In the genomic region with DNA sequence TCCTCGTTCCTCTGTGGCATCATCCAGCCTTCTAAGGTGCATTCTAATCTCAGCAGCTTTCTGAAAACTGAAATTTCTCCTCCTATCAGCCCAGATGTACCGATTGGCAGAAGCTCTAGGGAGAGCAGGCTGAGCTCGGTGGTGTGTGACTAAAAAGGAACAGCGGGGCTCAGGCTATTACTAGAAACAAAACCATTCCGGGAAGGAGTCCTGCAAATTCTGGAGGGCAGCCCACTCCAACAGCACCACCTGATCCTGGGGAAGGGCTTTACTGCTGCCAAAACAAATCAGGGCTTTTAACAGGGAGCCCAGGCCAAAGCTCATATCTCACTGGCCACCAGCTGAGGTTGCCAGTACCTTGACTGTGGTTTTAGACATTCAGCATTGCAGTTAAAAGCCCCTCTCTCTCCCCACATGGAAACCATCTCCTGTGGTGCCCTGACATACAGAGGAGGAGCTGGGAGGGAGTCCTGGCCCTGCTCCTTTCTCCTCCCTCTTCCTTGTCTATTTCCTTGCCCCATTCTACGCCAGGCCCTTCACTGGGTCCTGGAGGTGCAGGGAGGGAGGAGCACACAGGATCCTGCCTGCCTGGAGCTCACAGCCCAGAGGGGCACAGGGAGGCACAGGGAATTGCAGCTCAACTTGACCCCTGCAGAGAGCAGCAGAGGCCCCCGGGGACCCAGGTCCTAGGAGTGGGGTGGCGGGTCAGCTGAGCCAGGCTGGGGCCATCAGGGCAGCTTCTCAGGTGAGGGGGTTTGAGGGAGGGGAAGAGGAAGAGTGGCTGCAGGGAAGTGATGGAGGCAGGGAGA, we compare ENCODE assay signal across 10 cellular contexts. TPM values are rescaled to one million over a fixed set of nuclear protein-coding genes. Genes with fewer than 3 reads are reported as not detected.
DNase-seq lines count a peak whose midpoint lies in the region; ATAC-seq and TF ChIP-seq lines count a peak whose summit lies in the region.
"Had no signal": no experiment of that assay in that cellular context is flagged by ENCODE, and none has a peak within 500 bp of the region (broad histone marks: within the 10 kb centered on the region; RNA-seq: fewer than 3 reads in every experiment).

No MANE protein-coding gene starts in this region.

- H3K9me3 ChIP-seq in endodermal cell (ENCODE audit: control insufficient read depth, low read length), result no peaks in the 10 kb centered on the region

- H3K27me3 ChIP-seq in endodermal cell (ENCODE audit: control insufficient read depth, insufficient read depth, low read length, poor library complexity, severe bottlenecking), result no peaks in the 10 kb centered on the region

- H3K9me3 Mint-ChIP-seq in Calu3 (ENCODE audit: low read depth, unreplicated experiment) (no peaks in the 10 kb centered on the region), endodermal cell (no peaks in the 10 kb centered on the region)

- CTCF ChIA-PET in Calu3 (lab: Charles Lee), result interaction anchor here (0.6 to 2.2 kb wide), 7 partner anchors 14 to 316 kb away, joined by 3 to 8 read pairs (median 5); no protein-coding TSS in a partner anchor

- no peak for TF ChIP-seq CTCF in Calu3 (IDR thresholded peaks at IDR 0.05; ENCODE audit: unreplicated experiment)
- no peak for TF ChIP-seq CTCF in endodermal cell (conservative IDR thresholded peaks at IDR 0.05)

- H3K27ac Mint-ChIP-seq in Calu3 (ENCODE audit: unreplicated experiment) (peak overlapping the region; percentile 37), endodermal cell (no peak overlapping the region)

- H3K36me3 Mint-ChIP-seq in Calu3 (ENCODE audit: insufficient read depth, unreplicated experiment) (peaks cover 26% of the 10 kb centered on the region), endodermal cell (ENCODE audit: low read depth) (no peaks in the 10 kb centered on the region)

- H3K9ac ChIP-seq in endodermal cell (ENCODE audit: extremely low read depth, low read length, poor library complexity, severe bottlenecking), result no peak overlapping the region

- ATAC-seq in HG03457 (IDR thresholded peaks at IDR 0.05; ENCODE audit: unreplicated experiment), result no peak

- H3K27ac ChIP-seq in temporal lobe (ENCODE audit: low read depth, low read length) (peak overlapping the region; percentile 94), endodermal cell (ENCODE audit: low read depth, low read length) (no peak overlapping the region)

- no peak overlapping the region for H3K4me3 ChIP-seq in endodermal cell (ENCODE audit: low read length)

- H3K4me1 Mint-ChIP-seq in Calu3 (ENCODE audit: low read depth, unreplicated experiment), result peaks cover 36% of the 10 kb centered on the region
- peaks cover 24% of the 10 kb centered on the region for H3K4me1 Mint-ChIP-seq in endodermal cell

- intact Hi-C loops in Calu3 (cut with micrococcal nuclease; ENCODE audit: unreplicated experiment), result no loop called here

- 86 to 88% methylated on average over 7 to 8 of the region's 8 CpGs for WGBS in endodermal cell (ENCODE audit: insufficient coverage in 1 of 2, insufficient read length in 1 of 2), 2 experiments

- H3K27me3 Mint-ChIP-seq in Calu3 (ENCODE audit: unreplicated experiment), result no peaks in the 10 kb centered on the region
- H3K27me3 Mint-ChIP-seq in endodermal cell (ENCODE audit: insufficient read depth), result peaks cover 3% of the 10 kb centered on the region

- H3K4me3 Mint-ChIP-seq in Calu3 (ENCODE audit: low read depth, unreplicated experiment), result peak overlapping the region; percentile 71
- no peak overlapping the region for H3K4me3 Mint-ChIP-seq in endodermal cell

- no peaks in the 10 kb centered on the region for H3K4me1 ChIP-seq in endodermal cell (ENCODE audit: control insufficient read depth, insufficient read depth, low read length)

- no TSS peak for BruUV-seq in Calu3 (replicated peaks; lab: Mats Ljungman, UMichigan)

- no peak for DNase-seq in Calu3
- peak; percentile 32 for DNase-seq in NCI-H2196 treated with DMSO at 0.1 percent for 48 hours (lab: John Stamatoyannopoulos, UW; ENCODE audit: unreplicated experiment)
- DNase-seq in cerebellar cortex (ENCODE audit: low spot score), result peak; percentile 98
- peak; percentile 20 to 56 for DNase-seq in lung microvascular endothelial cell (ENCODE audit: low read depth in 2 of 2)
- DNase-seq in endodermal cell, result no peak
- no peak for DNase-seq in NCI-H1436 treated with DMSO at 0.1 percent for 48 hours (lab: John Stamatoyannopoulos, UW)

- no peaks in the 10 kb centered on the region for H3K36me3 ChIP-seq in endodermal cell (ENCODE audit: control insufficient read depth, insufficient read depth, low read length)

RNA-seq across cellular contexts. Expression of gene PLAAT4, which starts 0.9 kb away (rescaled TPM):
- total RNA-seq in Calu3 (2022), result 157 and 269 TPM in 2 replicates
- total RNA-seq in lung microvascular endothelial cell, result 1.6 and 2.8 TPM in 2 replicates
- 3.0 TPM for total RNA-seq in temporal lobe
- under 1 TPM in 1 of 2 donors, not detected in 1; 0.58 TPM for total RNA-seq in endodermal cell
- polyA plus RNA-seq in endodermal cell (2013, experiment 1 of 2), result not detected
- polyA plus RNA-seq in endodermal cell (2013, experiment 2 of 2), result not detected

RNA-seq across cellular contexts. Expression of gene PLAAT2, which starts 25.7 kb away (rescaled TPM):
- total RNA-seq in Calu3 (2022), result 7.3 and 9.5 TPM in 2 replicates
- total RNA-seq in lung microvascular endothelial cell, result not detected in 2 replicates
- 0.25 TPM for total RNA-seq in temporal lobe
- not detected for total RNA-seq in endodermal cell
- polyA plus RNA-seq in endodermal cell (2013, experiment 1 of 2), result not detected
- not detected for polyA plus RNA-seq in endodermal cell (2013, experiment 2 of 2)
- total RNA-seq: HT1080, pulmonary artery endothelial cell had no signal

RNA-seq across cellular contexts. Expression of gene LGALS12, which starts 31.6 kb away (rescaled TPM):
- total RNA-seq in Calu3 (2022) (not detected in 2 replicates), lung microvascular endothelial cell (not detected in 2 replicates), temporal lobe (not detected), endodermal cell (10 to 100 TPM in 1 of 2 donors, 1 to 10 TPM in 1; 6.7 to 15.9 TPM)
- 0.50 TPM for polyA plus RNA-seq in endodermal cell (2013, experiment 1 of 2)
- polyA plus RNA-seq in endodermal cell (2013, experiment 2 of 2), result 0.62 TPM
- total RNA-seq: HT1080, pulmonary artery endothelial cell had no signal

RNA-seq across cellular contexts. Expression of gene PLAAT5, which starts 46.5 kb away (rescaled TPM):
- total RNA-seq in Calu3 (2022) (0.42 and 0.57 TPM in 2 replicates), lung microvascular endothelial cell (not detected in 2 replicates), temporal lobe (1.5 TPM), endodermal cell (10 to 100 TPM; 14.0 to 18.1 TPM)
- polyA plus RNA-seq in endodermal cell (2013, experiment 1 of 2), result 0.71 TPM
- 0.33 TPM for polyA plus RNA-seq in endodermal cell (2013, experiment 2 of 2)
- total RNA-seq: HT1080, pulmonary artery endothelial cell had no signal

Comparison
In these comparisons a context has a peak if more than half of its experiments do, and no peak if none do; other contexts are left out.
1. DNase-seq: peak in NCI-H2196 treated with DMSO at 0.1 percent for 48 hours (single experiment), cerebellar cortex (single experiment) and lung microvascular endothelial cell (2 of 2); none in Calu3 (single experiment), endodermal cell (single experiment) and NCI-H1436 treated with DMSO at 0.1 percent for 48 hours (single experiment).
2. RNA of gene PLAAT4, which starts 0.9 kb away (total RNA-seq): 157 to 269 TPM in Calu3; 3.0 TPM in temporal lobe (single experiment), 1.6 to 2.8 TPM in lung microvascular endothelial cell and 0.58 TPM in endodermal cell; every median in the first group is over 10 times any median in the second.